In the genomic region with DNA sequence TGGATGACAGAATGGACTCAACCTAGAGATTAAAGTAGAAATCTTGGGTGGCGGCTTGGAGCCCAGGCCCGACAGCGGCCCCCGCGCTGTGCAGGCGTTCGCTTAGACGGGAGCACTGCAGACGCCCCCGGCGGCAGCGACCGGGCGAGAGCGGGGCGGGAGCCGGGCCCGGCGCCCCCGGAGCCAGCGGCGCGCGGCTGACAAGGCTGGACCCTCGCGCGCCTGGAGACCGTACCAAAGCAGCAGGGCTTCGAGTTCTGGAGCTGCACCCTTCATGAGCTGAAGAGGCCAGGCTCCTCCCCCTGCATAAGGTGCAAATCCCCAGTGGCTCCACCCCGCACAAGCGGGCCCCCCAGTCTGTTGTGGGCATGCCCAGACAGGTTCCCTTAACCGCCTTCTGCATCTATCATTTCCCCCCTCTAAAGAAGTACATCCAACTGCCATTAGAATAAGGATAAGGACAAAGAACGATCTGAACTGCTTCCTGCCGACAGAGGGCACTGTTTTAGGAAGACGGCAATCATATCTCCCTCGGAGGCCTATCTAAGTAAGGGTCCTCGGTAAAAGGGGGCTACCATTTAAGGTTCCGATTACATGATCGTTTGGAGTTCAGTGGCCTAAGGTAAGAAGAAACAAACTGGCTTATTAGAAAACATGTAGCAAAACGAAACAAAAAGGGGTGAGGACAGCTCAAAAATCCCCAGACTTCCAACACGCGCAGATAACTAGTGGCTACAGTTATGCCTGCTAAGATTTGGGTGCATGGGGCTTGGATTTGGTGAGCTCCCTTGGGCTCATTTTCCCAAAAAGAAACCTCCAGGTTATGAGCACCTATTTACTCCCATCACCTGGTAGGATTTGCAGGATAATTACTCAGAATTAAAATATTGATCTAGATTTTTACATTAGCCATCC, we compare ENCODE assay signal across 8 cellular contexts.
DNase-seq lines count a peak whose midpoint lies in the region; ATAC-seq and TF ChIP-seq lines count a peak whose summit lies in the region.

No MANE protein-coding gene starts in this region.

- ATAC-seq in GM19372 (IDR thresholded peaks at IDR 0.05; ENCODE audit: low read depth, unreplicated experiment) (peak; percentile 79), foreskin keratinocyte (peak; percentile 62), GM21526 (IDR thresholded peaks at IDR 0.05; ENCODE audit: low FRiP score, unreplicated experiment) (no peak)

- intact Hi-C loops in A673 (cut with micrococcal nuclease; ENCODE audit: unreplicated experiment) = no loop called here
- intact Hi-C loops in PC-9 (cut with micrococcal nuclease; ENCODE audit: unreplicated experiment) = no loop called here

- BruUV-seq in A673 (replicated peaks; lab: Mats Ljungman, UMichigan) (no TSS peak), PC-9 (replicated peaks; lab: Mats Ljungman, UMichigan) (no TSS peak)

- H3K36me3 ChIP-seq in A673 (ENCODE audit: insufficient read depth, low read length, poor library complexity, severe bottlenecking) = no peaks in the 10 kb centered on the region
- no peaks in the 10 kb centered on the region for H3K36me3 ChIP-seq in PC-9 (ENCODE audit: low read depth)
- no peaks in the 10 kb centered on the region for H3K36me3 ChIP-seq in subcutaneous abdominal adipose tissue (ENCODE audit: control insufficient read depth in 5 of 5, insufficient read depth in 5 of 5, low read length in 5 of 5)

- H3K9me2 ChIP-seq in PC-9 (ENCODE audit: insufficient read depth) = no peaks in the 10 kb centered on the region; the same call in 1 of the 2 replicates

- H3K4me2 ChIP-seq in PC-9 = no peak overlapping the region

- no peaks in the 10 kb centered on the region for H3K27me3 ChIP-seq in A673 (replicated peaks; ENCODE audit: insufficient read depth, low read depth, low read length, poor library complexity)
- no peaks in the 10 kb centered on the region for H3K27me3 ChIP-seq in PC-9 (ENCODE audit: insufficient read depth, low read depth)
- H3K27me3 ChIP-seq in foreskin keratinocyte = no peaks in the 10 kb centered on the region
- no peaks in the 10 kb centered on the region for H3K27me3 ChIP-seq in subcutaneous abdominal adipose tissue (ENCODE audit: control insufficient read depth in 5 of 5, insufficient read depth in 4 of 5, low read length in 5 of 5)

- CTCF ChIA-PET in A673 (lab: Charles Lee) = interaction anchor here (0.5 to 0.6 kb wide), 2 partner anchors 1402 to 1608 kb away, joined by 3 read pairs; no protein-coding TSS in a partner anchor
- CTCF ChIA-PET in PC-9 (lab: Charles Lee) = no interaction called here

- no peaks in the 10 kb centered on the region for H4K20me1 ChIP-seq in PC-9 (ENCODE audit: insufficient read depth)

- peak; percentile 55 for DNase-seq in A673 (ENCODE audit: low spot score)
- DNase-seq in PC-9 = no peak
- DNase-seq in foreskin keratinocyte = no peak
- DNase-seq in activated CD4-positive, CD25-positive, alpha-beta regulatory T cell (lab: John Stamatoyannopoulos, UW) = no peak
- no peak for DNase-seq in activated gamma-delta T cell treated with Interleukin-2 at 50 U/mL for 16 hours

- POLR2A ChIA-PET in A673 (lab: Charles Lee; ENCODE audit: low non-redundant PET) (no interaction called here), PC-9 (lab: Charles Lee; ENCODE audit: unreplicated experiment) (no interaction called here)

- H3F3A ChIP-seq in PC-9 (ENCODE audit: insufficient read depth, low read depth) = no peaks in the 10 kb centered on the region

- H3K9me3 ChIP-seq in A673 (ENCODE audit: low read depth, low read length, poor library complexity, severe bottlenecking) = peaks cover 10% of the 10 kb centered on the region
- H3K9me3 ChIP-seq in PC-9 (ENCODE audit: insufficient read depth, low read depth) = peaks cover 4% of the 10 kb centered on the region; the same call in 1 of the 2 replicates
- H3K9me3 ChIP-seq in subcutaneous abdominal adipose tissue (ENCODE audit: control insufficient read depth in 5 of 5, low read length in 5 of 5) = peaks cover 0 to 2% (median 0%) of the 10 kb centered on the region in 5 donors

- H3K79me2 ChIP-seq in PC-9 (ENCODE audit: low read depth) = no peaks in the 10 kb centered on the region

- H3K27ac ChIP-seq in A673 (ENCODE audit: low read depth, low read length, poor library complexity, severe bottlenecking) (no peak overlapping the region), PC-9 (no peak overlapping the region), foreskin keratinocyte (no peak overlapping the region), subcutaneous abdominal adipose tissue (ENCODE audit: low read depth, low read length) (no peak overlapping the region)

- H3K4me3 ChIP-seq in A673 (ENCODE audit: low read depth, low read length, poor library complexity, severe bottlenecking) (peak overlapping the region; percentile 32), PC-9 (no peak overlapping the region), subcutaneous abdominal adipose tissue (ENCODE audit: low read depth in 1 of 5, low read length in 5 of 5) (peak overlapping the region in 3 of 5 donors; percentile 15 to 42 (median 36))

- no peak overlapping the region for H3K9ac ChIP-seq in subcutaneous abdominal adipose tissue (ENCODE audit: low read length in 5 of 5)

- H2AFZ ChIP-seq in PC-9 = no peak overlapping the region

- peak; percentile 63 for TF ChIP-seq CTCF in A673 (conservative IDR thresholded peaks at IDR 0.05; ENCODE audit: low read depth, low read length)
- TF ChIP-seq CTCF in PC-9 (conservative IDR thresholded peaks at IDR 0.05) = peak; percentile 29; the same call in 1 of the 2 replicates
- TF ChIP-seq CTCF in foreskin keratinocyte (conservative IDR thresholded peaks at IDR 0.05) = peak; percentile 57

- no peaks in the 10 kb centered on the region for H3K4me1 ChIP-seq in A673 (ENCODE audit: insufficient read depth, low read length, poor library complexity, severe bottlenecking)
- no peaks in the 10 kb centered on the region for H3K4me1 ChIP-seq in PC-9 (replicated peaks; ENCODE audit: insufficient read depth)
- H3K4me1 ChIP-seq in foreskin keratinocyte = no peaks in the 10 kb centered on the region
- no peaks in the 10 kb centered on the region for H3K4me1 ChIP-seq in subcutaneous abdominal adipose tissue (ENCODE audit: control insufficient read depth in 5 of 5, insufficient read depth in 5 of 5, low read length in 5 of 5)
